In genomic region chr6:90212274-90212673, GRCh38 we compare ENCODE assay signal across 19 cellular contexts.
DNase-seq lines count a peak whose midpoint lies in the region; ATAC-seq and TF ChIP-seq lines count a peak whose summit lies in the region.
"Had no signal": no experiment of that assay in that cellular context is flagged by ENCODE, and none has a peak within 500 bp of the region (broad histone marks: within the 10 kb centered on the region; RNA-seq: fewer than 3 reads in every experiment).

No MANE protein-coding gene starts in this region.

- H3K36me3 ChIP-seq in HEK293 (ENCODE audit: control insufficient read depth in 2 of 2, insufficient read depth in 1 of 2, low read length in 2 of 2): no peaks in the 10 kb centered on the region
- H3K36me3 ChIP-seq in naive thymus-derived CD4-positive, alpha-beta T cell (ENCODE audit: control insufficient read depth in 2 of 3, insufficient read depth in 3 of 3, low read length in 3 of 3): no peaks in the 10 kb centered on the region
- no peaks in the 10 kb centered on the region for H3K36me3 ChIP-seq in BE2C
- H3K36me3 ChIP-seq: lower lobe of right lung had no signal

- H3K9me3 ChIP-seq in HEK293 (ENCODE audit: control insufficient read depth, insufficient read depth, low read depth, low read length): no peaks in the 10 kb centered on the region
- no peaks in the 10 kb centered on the region for H3K9me3 ChIP-seq in naive thymus-derived CD4-positive, alpha-beta T cell (ENCODE audit: control insufficient read depth in 2 of 3, low read length in 3 of 3)
- no peaks in the 10 kb centered on the region for H3K9me3 ChIP-seq in BE2C
- H3K9me3 ChIP-seq: lower lobe of right lung had no signal

- CTCF ChIA-PET in activated CD4-positive, alpha-beta T cell treated with anti-CD3 and anti-CD28 coated beads for 36 hours (lab: Charles Lee): interaction anchor here (1.4 kb wide), 2 partner anchors 10 to 34 kb away, joined by 4 read pairs; no protein-coding TSS in a partner anchor
- CTCF ChIA-PET in HEK293 (lab: Yijun Ruan, JAX): interaction anchor here (0.6 to 1.5 kb wide), 3 partner anchors 245 to 857 kb away, joined by 3 to 4 read pairs (median 3); no protein-coding TSS in a partner anchor
- CTCF ChIA-PET in activated CD8-positive, alpha-beta T cell treated with anti-CD3 and anti-CD28 coated beads for 36 hours (lab: Charles Lee): interaction anchor here (1.1 to 1.4 kb wide), 4 partner anchors 10 to 114 kb away, joined by 3 read pairs; no protein-coding TSS in a partner anchor
- CTCF ChIA-PET in naive thymus-derived CD4-positive, alpha-beta T cell (lab: Charles Lee): interaction anchor here (0.6 to 1.5 kb wide), 7 partner anchors 11 to 272 kb away, joined by 3 to 7 read pairs (median 3); no protein-coding TSS in a partner anchor

- intact Hi-C loops in activated CD4-positive, alpha-beta T cell treated with anti-CD3 and anti-CD28 coated beads for 36 hours (cut with DNase I, micrococcal nuclease): no loop called here
- intact Hi-C loops in activated CD4-positive, alpha-beta T cell treated with anti-CD3 and anti-CD28 coated beads, Interleukin-2, amount 10 ng/mL, durations not matched to agents 24 days and 14 days (cut with micrococcal nuclease): loop anchor here (10.0 kb wide), 1 partner anchor 183 kb away; no protein-coding TSS in a partner anchor
- intact Hi-C loops in activated CD8-positive, alpha-beta T cell treated with anti-CD3 and anti-CD28 coated beads for 36 hours (cut with micrococcal nuclease): no loop called here
- intact Hi-C loops in naive thymus-derived CD4-positive, alpha-beta T cell (cut with micrococcal nuclease): loop anchor here (1.0 to 10.0 kb wide), 6 partner anchors 62 to 837 kb away; no protein-coding TSS in a partner anchor

- DNase-seq in activated CD4-positive, alpha-beta T cell treated with anti-CD3 and anti-CD28 coated beads for 36 hours: no peak
- no peak for DNase-seq in activated CD4-positive, alpha-beta T cell treated with anti-CD3 and anti-CD28 coated beads, Interleukin-2, amount 10 ng/mL, durations not matched to agents 24 days and 14 days
- peak; percentile 36 for DNase-seq in activated CD8-positive, alpha-beta T cell treated with anti-CD3 and anti-CD28 coated beads for 36 hours
- DNase-seq in naive thymus-derived CD4-positive, alpha-beta T cell: peak in 4 of 9 donors; percentile 45 to 54 (median 48)
- no peak for DNase-seq in BE2C
- no peak for DNase-seq in ACHN
- DNase-seq: activated CD4-positive, alpha-beta memory T cell treated with anti-CD3 and anti-CD28 coated beads, Interleukin-2, amount 10 ng/mL, durations not matched to agents 7 days and 5 days; cortex of kidney; HCEC 1CT; lower lobe of right lung; NCI-H2029; NCI-H510A treated with DMSO at 0.1 percent for 48 hours; posterior cingulate gyrus; trophoblast cell had no signal

- in situ Hi-C loops in ACHN (cut with HindIII; ENCODE audit: low pct_ligation_motif_present, low pct_unique_long_range_greater_than_20kb, low sequenced_read_pairs): no loop called here

- peak overlapping the region; percentile 37 for H3K27ac Mint-ChIP-seq in activated CD4-positive, alpha-beta T cell treated with anti-CD3 and anti-CD28 coated beads for 36 hours
- no peak overlapping the region for H3K27ac Mint-ChIP-seq in activated CD4-positive, alpha-beta T cell treated with anti-CD3 and anti-CD28 coated beads, Interleukin-2, amount 10 ng/mL, durations not matched to agents 24 days and 14 days
- peak overlapping the region; percentile 50 for H3K27ac Mint-ChIP-seq in activated CD8-positive, alpha-beta T cell treated with anti-CD3 and anti-CD28 coated beads for 36 hours
- H3K27ac Mint-ChIP-seq in naive thymus-derived CD4-positive, alpha-beta T cell: peak overlapping the region in 6 of 9 donors; percentile 1 to 96 (median 92)
- H3K27ac Mint-ChIP-seq: activated CD4-positive, alpha-beta memory T cell treated with anti-CD3 and anti-CD28 coated beads, Interleukin-2, amount 10 ng/mL, durations not matched to agents 7 days and 5 days; CD14-positive monocyte had no signal

- H3K4me1 ChIP-seq in HEK293 (ENCODE audit: control insufficient read depth, insufficient read depth, low read length): peaks cover 21% of the 10 kb centered on the region
- H3K4me1 ChIP-seq in naive thymus-derived CD4-positive, alpha-beta T cell (ENCODE audit: control insufficient read depth in 2 of 2, insufficient read depth in 2 of 2, low read length in 2 of 2): peaks cover 0 to 81% of the 10 kb centered on the region in 2 donors
- no peaks in the 10 kb centered on the region for H3K4me1 ChIP-seq in BE2C

- no peak overlapping the region for H3K27ac ChIP-seq in HEK293 (ENCODE audit: extremely low read depth, low read depth, low read length)
- peak overlapping the region; percentile 85 for H3K27ac ChIP-seq in naive thymus-derived CD4-positive, alpha-beta T cell (ENCODE audit: low read depth, low read length)
- H3K27ac ChIP-seq: lower lobe of right lung, skin epidermis had no signal

- TF ChIP-seq CTCF in HEK293 (tag by site-specific recombination; IDR thresholded peaks at IDR 0.05) (peak; percentile 34; the same call in 1 of the 2 replicates), BE2C (IDR thresholded peaks at IDR 0.05; ENCODE audit: low read depth, low read length) (no peak)
- peak; percentile 9 for TF ChIP-seq CTCF in activated CD8-positive, alpha-beta T cell treated with anti-CD3 and anti-CD28 coated beads for 36 hours (IDR thresholded peaks at IDR 0.05)

- no peaks in the 10 kb centered on the region for H3K9me3 Mint-ChIP-seq in activated CD4-positive, alpha-beta T cell treated with anti-CD3 and anti-CD28 coated beads for 36 hours (ENCODE audit: low read depth)
- H3K9me3 Mint-ChIP-seq in activated CD4-positive, alpha-beta T cell treated with anti-CD3 and anti-CD28 coated beads, Interleukin-2, amount 10 ng/mL, durations not matched to agents 24 days and 14 days: no peaks in the 10 kb centered on the region
- H3K9me3 Mint-ChIP-seq in activated CD8-positive, alpha-beta T cell treated with anti-CD3 and anti-CD28 coated beads for 36 hours: no peaks in the 10 kb centered on the region
- peaks cover 0 to 2% (median 0%) of the 10 kb centered on the region in 11 donors for H3K9me3 Mint-ChIP-seq in naive thymus-derived CD4-positive, alpha-beta T cell
- H3K9me3 Mint-ChIP-seq: activated CD4-positive, alpha-beta memory T cell treated with anti-CD3 and anti-CD28 coated beads, Interleukin-2, amount 10 ng/mL, durations not matched to agents 7 days and 5 days; CD14-positive monocyte had no signal

- H3K27me3 Mint-ChIP-seq in activated CD4-positive, alpha-beta T cell treated with anti-CD3 and anti-CD28 coated beads for 36 hours: no peaks in the 10 kb centered on the region
- H3K27me3 Mint-ChIP-seq in activated CD4-positive, alpha-beta T cell treated with anti-CD3 and anti-CD28 coated beads, Interleukin-2, amount 10 ng/mL, durations not matched to agents 24 days and 14 days: no peaks in the 10 kb centered on the region
- no peaks in the 10 kb centered on the region for H3K27me3 Mint-ChIP-seq in activated CD8-positive, alpha-beta T cell treated with anti-CD3 and anti-CD28 coated beads for 36 hours
- no peaks in the 10 kb centered on the region for H3K27me3 Mint-ChIP-seq in naive thymus-derived CD4-positive, alpha-beta T cell
- H3K27me3 Mint-ChIP-seq: activated CD4-positive, alpha-beta memory T cell treated with anti-CD3 and anti-CD28 coated beads, Interleukin-2, amount 10 ng/mL, durations not matched to agents 7 days and 5 days had no signal

- H3K4me1 Mint-ChIP-seq in activated CD4-positive, alpha-beta T cell treated with anti-CD3 and anti-CD28 coated beads for 36 hours: peaks cover 66% of the 10 kb centered on the region
- H3K4me1 Mint-ChIP-seq in activated CD4-positive, alpha-beta T cell treated with anti-CD3 and anti-CD28 coated beads, Interleukin-2, amount 10 ng/mL, durations not matched to agents 24 days and 14 days: peaks cover 47% of the 10 kb centered on the region
- peaks cover 59% of the 10 kb centered on the region for H3K4me1 Mint-ChIP-seq in activated CD8-positive, alpha-beta T cell treated with anti-CD3 and anti-CD28 coated beads for 36 hours (ENCODE audit: low read depth)
- peaks cover 0 to 72% (median 59%) of the 10 kb centered on the region in 7 donors for H3K4me1 Mint-ChIP-seq in naive thymus-derived CD4-positive, alpha-beta T cell

- H3K36me3 Mint-ChIP-seq in activated CD4-positive, alpha-beta T cell treated with anti-CD3 and anti-CD28 coated beads for 36 hours (ENCODE audit: low read depth): peaks cover 71% of the 10 kb centered on the region
- H3K36me3 Mint-ChIP-seq in activated CD4-positive, alpha-beta T cell treated with anti-CD3 and anti-CD28 coated beads, Interleukin-2, amount 10 ng/mL, durations not matched to agents 24 days and 14 days (ENCODE audit: low read depth): peaks cover 28% of the 10 kb centered on the region
- peaks cover 56% of the 10 kb centered on the region for H3K36me3 Mint-ChIP-seq in activated CD8-positive, alpha-beta T cell treated with anti-CD3 and anti-CD28 coated beads for 36 hours (ENCODE audit: low read depth)
- peaks cover 0 to 28% (median 12%) of the 10 kb centered on the region in 5 donors for H3K36me3 Mint-ChIP-seq in naive thymus-derived CD4-positive, alpha-beta T cell
- H3K36me3 Mint-ChIP-seq: CD14-positive monocyte had no signal

- H3K27me3 ChIP-seq in naive thymus-derived CD4-positive, alpha-beta T cell (ENCODE audit: control insufficient read depth in 2 of 2, insufficient read depth in 2 of 2, low read length in 2 of 2): no peaks in the 10 kb centered on the region
- no peaks in the 10 kb centered on the region for H3K27me3 ChIP-seq in BE2C

- POLR2A ChIA-PET in activated CD4-positive, alpha-beta T cell treated with anti-CD3 and anti-CD28 coated beads for 36 hours (lab: Charles Lee): no interaction called here
- POLR2A ChIA-PET in HEK293 (lab: Yijun Ruan, JAX): no interaction called here
- POLR2A ChIA-PET in activated CD8-positive, alpha-beta T cell treated with anti-CD3 and anti-CD28 coated beads for 36 hours (lab: Charles Lee): no interaction called here
- POLR2A ChIA-PET in naive thymus-derived CD4-positive, alpha-beta T cell (lab: Charles Lee): interaction anchor here (0.6 to 1.7 kb wide), 7 partner anchors 8 to 187 kb away, joined by 3 to 5 read pairs (median 3); partner anchors contain the start of gene BACH2

- no peak overlapping the region for H3K4me3 Mint-ChIP-seq in activated CD4-positive, alpha-beta T cell treated with anti-CD3 and anti-CD28 coated beads for 36 hours
- H3K4me3 Mint-ChIP-seq in activated CD4-positive, alpha-beta T cell treated with anti-CD3 and anti-CD28 coated beads, Interleukin-2, amount 10 ng/mL, durations not matched to agents 24 days and 14 days: no peak overlapping the region
- H3K4me3 Mint-ChIP-seq in activated CD8-positive, alpha-beta T cell treated with anti-CD3 and anti-CD28 coated beads for 36 hours: no peak overlapping the region
- peak overlapping the region in 8 of 10 donors; percentile 0 to 74 (median 41) for H3K4me3 Mint-ChIP-seq in naive thymus-derived CD4-positive, alpha-beta T cell
- H3K4me3 Mint-ChIP-seq: activated CD4-positive, alpha-beta memory T cell treated with anti-CD3 and anti-CD28 coated beads, Interleukin-2, amount 10 ng/mL, durations not matched to agents 7 days and 5 days; CD14-positive monocyte had no signal

- H3K4me3 ChIP-seq in HEK293 (ENCODE audit: low read depth, low read length) (no peak overlapping the region), BE2C (ENCODE audit: low read depth, low read length) (no peak overlapping the region)
- no peak overlapping the region for H3K4me3 ChIP-seq in naive thymus-derived CD4-positive, alpha-beta T cell (ENCODE audit: low read length)
- H3K4me3 ChIP-seq: lower lobe of right lung, skin epidermis had no signal

- ATAC-seq in activated CD4-positive, alpha-beta T cell treated with anti-CD3 and anti-CD28 coated beads for 36 hours: no peak
- no peak for ATAC-seq in activated CD8-positive, alpha-beta T cell treated with anti-CD3 and anti-CD28 coated beads for 36 hours
- peak; percentile 32 for ATAC-seq in naive thymus-derived CD4-positive, alpha-beta T cell
- ATAC-seq in GM18858 (IDR thresholded peaks at IDR 0.05; ENCODE audit: unreplicated experiment): no peak
- ATAC-seq: SK-N-SH treated with all-trans-retinoic acid at 6 μM for 48 hours had no signal

Comparison
In these comparisons a context has a peak if more than half of its experiments do, and no peak if none do; other contexts are left out.
1. intact Hi-C loops: an anchor here in activated CD4-positive, alpha-beta T cell treated with anti-CD3 and anti-CD28 coated beads, Interleukin-2, amount 10 ng/mL, durations not matched to agents 24 days and 14 days (10.0 kb wide) and naive thymus-derived CD4-positive, alpha-beta T cell (1.0 to 10.0 kb wide); none called in activated CD4-positive, alpha-beta T cell treated with anti-CD3 and anti-CD28 coated beads for 36 hours and activated CD8-positive, alpha-beta T cell treated with anti-CD3 and anti-CD28 coated beads for 36 hours.
2. H3K4me3 Mint-ChIP-seq: peak in naive thymus-derived CD4-positive, alpha-beta T cell (8 of 10); none in activated CD4-positive, alpha-beta T cell treated with anti-CD3 and anti-CD28 coated beads for 36 hours (single experiment), activated CD4-positive, alpha-beta T cell treated with anti-CD3 and anti-CD28 coated beads, Interleukin-2, amount 10 ng/mL, durations not matched to agents 24 days and 14 days (single experiment) and activated CD8-positive, alpha-beta T cell treated with anti-CD3 and anti-CD28 coated beads for 36 hours (single experiment).